In the genomic region with DNA sequence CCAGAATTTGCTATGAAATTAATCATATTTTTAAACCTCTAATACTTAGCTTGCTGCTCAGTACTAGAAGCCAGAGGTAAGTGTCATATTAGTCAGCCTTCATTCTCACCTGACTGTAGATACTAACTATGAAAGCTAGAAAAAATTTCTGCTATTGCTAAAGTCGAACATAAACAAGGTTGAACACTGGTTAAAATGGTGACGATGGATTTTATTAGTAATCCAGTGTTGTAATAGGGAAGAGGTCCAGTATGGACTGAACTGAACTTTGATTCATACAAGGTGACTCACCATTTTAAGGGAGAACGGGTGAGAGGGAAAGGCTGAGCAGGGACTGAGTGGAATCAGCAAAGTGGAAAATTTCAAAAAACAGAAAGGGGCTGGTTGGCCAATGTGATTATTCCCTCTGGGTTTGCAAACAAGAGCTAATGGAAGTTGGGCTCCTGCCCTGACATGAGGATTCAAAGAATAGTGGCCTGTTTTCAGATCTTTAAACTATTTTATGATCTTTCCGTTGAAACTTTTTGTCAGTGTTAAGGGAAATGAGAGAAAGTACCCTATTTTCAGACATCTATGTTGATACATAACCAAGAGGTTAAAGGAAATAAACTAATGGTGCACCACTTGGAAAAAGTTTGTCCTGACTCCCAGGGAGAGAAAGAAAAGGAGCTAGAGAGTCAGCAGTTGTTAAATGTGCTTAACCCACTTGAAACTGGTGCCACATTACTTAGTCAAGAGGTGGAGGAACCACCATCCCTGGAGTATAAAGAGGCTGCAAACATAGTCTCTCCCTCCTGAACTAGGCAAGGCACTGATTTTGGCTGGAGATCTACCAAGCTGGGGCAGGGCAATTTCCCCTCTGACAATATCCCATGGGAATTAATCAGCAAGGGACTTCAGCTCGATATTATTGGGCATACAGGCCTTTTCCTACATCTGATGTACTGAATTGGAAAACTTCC, we compare ENCODE assay signal across 10 cellular contexts. TPM values are rescaled to one million over a fixed set of nuclear protein-coding genes. Genes with fewer than 3 reads are reported as not detected.
A peak's percentile ranks its signal among the peaks of the same experiment; 100 is the strongest.
DNase-seq lines count a peak whose midpoint lies in the region; ATAC-seq and TF ChIP-seq lines count a peak whose summit lies in the region.
"Had no signal": no experiment of that assay in that cellular context is flagged by ENCODE, and none has a peak within 500 bp of the region (broad histone marks: within the 10 kb centered on the region; RNA-seq: fewer than 3 reads in every experiment).

No MANE protein-coding gene starts in this region.

- no peak overlapping the region for H3K4me3 ChIP-seq in upper lobe of left lung

- no peaks in the 10 kb centered on the region for H3K9me3 Mint-ChIP-seq in activated naive CD4-positive, alpha-beta T cell treated with anti-CD3 and anti-CD28 coated beads for 36 hours
- H3K9me3 Mint-ChIP-seq: activated naive CD4-positive, alpha-beta T cell treated with anti-CD3 and anti-CD28 coated beads, Interleukin-2, amount 50 U/mL, for 24 hours had no signal

- no peaks in the 10 kb centered on the region for H3K27me3 Mint-ChIP-seq in activated naive CD4-positive, alpha-beta T cell treated with anti-CD3 and anti-CD28 coated beads for 36 hours (ENCODE audit: low read depth)

- no peak for TF ChIP-seq CTCF in upper lobe of left lung (IDR thresholded peaks at IDR 0.05)

- ATAC-seq in left lobe of liver (peak; percentile 73), upper lobe of left lung (ENCODE audit: low FRiP score in 2 of 2) (peak; percentile 88 to 93), GM18858 (IDR thresholded peaks at IDR 0.05; ENCODE audit: unreplicated experiment) (no peak)

- H3K36me3 Mint-ChIP-seq in activated naive CD4-positive, alpha-beta T cell treated with anti-CD3 and anti-CD28 coated beads for 36 hours (ENCODE audit: low read depth), result no peaks in the 10 kb centered on the region
- H3K36me3 Mint-ChIP-seq: activated naive CD4-positive, alpha-beta T cell treated with anti-CD3 and anti-CD28 coated beads, Interleukin-2, amount 50 U/mL, for 24 hours had no signal

- H3K27me3 ChIP-seq in upper lobe of left lung, result no peaks in the 10 kb centered on the region

- H3K4me1 Mint-ChIP-seq in activated naive CD4-positive, alpha-beta T cell treated with anti-CD3 and anti-CD28 coated beads for 36 hours (ENCODE audit: low read depth), result no peaks in the 10 kb centered on the region
- H3K4me1 Mint-ChIP-seq: activated naive CD4-positive, alpha-beta T cell treated with anti-CD3 and anti-CD28 coated beads, Interleukin-2, amount 50 U/mL, for 24 hours had no signal

- intact Hi-C loops in activated naive CD4-positive, alpha-beta T cell treated with anti-CD3 and anti-CD28 coated beads for 36 hours (cut with micrococcal nuclease), result no loop called here

- H3K4me3 Mint-ChIP-seq in activated naive CD4-positive, alpha-beta T cell treated with anti-CD3 and anti-CD28 coated beads for 36 hours, result no peak overlapping the region
- H3K4me3 Mint-ChIP-seq: activated naive CD4-positive, alpha-beta T cell treated with anti-CD3 and anti-CD28 coated beads, Interleukin-2, amount 50 U/mL, for 24 hours had no signal

- no peaks in the 10 kb centered on the region for H3K36me3 ChIP-seq in upper lobe of left lung

- TF ChIP-seq EP300 in upper lobe of left lung (IDR thresholded peaks at IDR 0.05), result peak in 1 of 4 donors; percentile 86

- 40 to 64% methylated on average over 5 of the region's 5 CpGs for WGBS in upper lobe of left lung, 2 donors

- H3K4me1 ChIP-seq in upper lobe of left lung, result peaks cover 5 to 41% (median 18%) of the 10 kb centered on the region in 4 donors

- CTCF ChIA-PET in activated naive CD4-positive, alpha-beta T cell treated with anti-CD3 and anti-CD28 coated beads for 36 hours (lab: Charles Lee), result interaction anchor here (0.5 kb wide), 1 partner anchor 784 kb away, joined by 3 read pairs; no protein-coding TSS in a partner anchor

- no peaks in the 10 kb centered on the region for H3K9me3 ChIP-seq in upper lobe of left lung

- H3K27ac ChIP-seq in cingulate gyrus (ENCODE audit: low read depth, low read length) (peak overlapping the region; percentile 32), upper lobe of left lung (peak overlapping the region; percentile 30 to 78 (median 68))

- peak; percentile 18 for DNase-seq in HuH-7.5 (ENCODE audit: low spot score)
- DNase-seq in left lobe of liver (ENCODE audit: low spot score), result peak; percentile 72
- peak in 1 of 2 donors; percentile 42 for DNase-seq in upper lobe of left lung
- no peak for DNase-seq in activated naive CD4-positive, alpha-beta T cell (lab: John Stamatoyannopoulos, UW)
- DNase-seq in activated naive CD4-positive, alpha-beta T cell treated with anti-CD3 and anti-CD28 coated beads for 36 hours, result no peak
- no peak for DNase-seq in NCI-H187 (lab: John Stamatoyannopoulos, UW)

- no peak for TF ChIP-seq POLR2A in upper lobe of left lung (IDR thresholded peaks at IDR 0.05)

- H3K27ac Mint-ChIP-seq in activated naive CD4-positive, alpha-beta T cell treated with anti-CD3 and anti-CD28 coated beads for 36 hours, result no peak overlapping the region
- H3K27ac Mint-ChIP-seq: activated naive CD4-positive, alpha-beta T cell treated with anti-CD3 and anti-CD28 coated beads, Interleukin-2, amount 50 U/mL, for 24 hours had no signal

RNA-seq across cellular contexts. Expression of a gene that starts 15.3 kb away (rescaled TPM):
- total RNA-seq in left lobe of liver (379 TPM), upper lobe of left lung (100 to 1,000 TPM in 1 of 6 donors, 10 to 100 TPM in 5; 38.2 to 103 (median 44.3) TPM)
- 1 to 10 TPM in 1 of 2 experiments, under 1 TPM in 1; 0.41 to 1.1 TPM for total RNA-seq in activated naive CD4-positive, alpha-beta T cell treated with anti-CD3 and anti-CD28 coated beads for 36 hours

RNA-seq across cellular contexts. Expression of a gene that starts 55.7 kb away (rescaled TPM):
- 1,010 TPM for total RNA-seq in left lobe of liver
- total RNA-seq in upper lobe of left lung, result 10 to 100 TPM in 5 of 6 donors, 1 to 10 TPM in 1; 7.3 to 76.0 (median 28.6) TPM
- total RNA-seq in activated naive CD4-positive, alpha-beta T cell treated with anti-CD3 and anti-CD28 coated beads for 36 hours, result under 1 TPM in 1 of 2 experiments, not detected in 1; 0.10 TPM
- total RNA-seq: SK-MEL-5 had no signal

Comparison
In these comparisons a context has a peak if more than half of its experiments do, and no peak if none do; other contexts are left out.
1. DNase-seq: peak in HuH-7.5 (single experiment) and left lobe of liver (single experiment); none in activated naive CD4-positive, alpha-beta T cell (0 of 4), activated naive CD4-positive, alpha-beta T cell treated with anti-CD3 and anti-CD28 coated beads for 36 hours (single experiment) and NCI-H187 (0 of 2).
2. RNA of a gene that starts 15.3 kb away (total RNA-seq): 379 TPM in left lobe of liver (single experiment) and 38.2 to 103 TPM in upper lobe of left lung; 0.41 to 1.1 TPM in activated naive CD4-positive, alpha-beta T cell treated with anti-CD3 and anti-CD28 coated beads for 36 hours; every median in the first group is over 10 times any median in the second.
3. RNA of a gene that starts 55.7 kb away (total RNA-seq): 1,010 TPM in left lobe of liver (single experiment); 7.3 to 76.0 TPM in upper lobe of left lung and 0.10 TPM in activated naive CD4-positive, alpha-beta T cell treated with anti-CD3 and anti-CD28 coated beads for 36 hours; every median in the first group is over 10 times any median in the second.